Comparison of ENCODE assay signal across 8 cellular contexts in the genomic region with DNA sequence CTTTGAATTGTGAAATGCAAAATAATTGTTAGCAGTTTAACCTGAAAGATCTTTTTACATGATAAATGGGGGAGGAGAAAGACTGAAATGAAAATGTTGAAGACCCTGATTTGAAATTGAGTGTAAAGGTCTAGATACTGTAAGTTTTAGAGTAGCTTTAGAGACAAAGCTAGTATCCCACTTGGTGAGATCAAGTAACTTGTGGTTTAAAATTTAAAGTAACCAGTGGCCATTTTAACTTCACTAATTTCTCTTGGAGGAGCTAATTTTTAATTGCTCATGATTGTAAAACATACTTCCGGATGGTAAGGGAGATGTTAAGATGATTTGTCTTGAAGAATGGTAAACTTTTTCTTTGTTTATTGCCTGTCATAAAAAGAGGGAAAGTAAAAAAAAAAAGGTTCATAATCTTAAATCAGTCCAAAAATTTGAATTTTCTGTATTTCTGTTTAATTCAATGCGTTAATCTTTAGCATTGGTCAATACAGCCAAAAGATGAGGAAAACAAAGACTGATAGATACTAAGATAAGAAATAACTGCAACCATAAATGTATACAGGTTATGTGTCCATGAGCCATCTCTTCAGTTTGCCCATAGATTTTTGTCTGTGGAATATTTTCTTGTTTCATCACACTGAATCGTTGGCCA. TPM values are rescaled to one million over a fixed set of nuclear protein-coding genes. Genes with fewer than 3 reads are reported as not detected.
DNase-seq lines count a peak whose midpoint lies in the region; ATAC-seq, FAIRE-seq and TF ChIP-seq lines count a peak whose summit lies in the region.

No MANE protein-coding gene starts in this region.

- peak overlapping the region; percentile 97 to 100 for H3K4me3 Mint-ChIP-seq in activated T-cell treated with anti-CD3 and anti-CD28 coated beads, Interleukin-2, amount 50 U/mL, for 72 hours

- no peak for FAIRE-seq in small intestine (lab: Jason Lieb, UNC)

- no peaks in the 10 kb centered on the region for H3K9me3 ChIP-seq in right cardiac atrium (ENCODE audit: control insufficient read depth, low read length)
- H3K9me3 ChIP-seq in small intestine (ENCODE audit: control insufficient read depth, low read depth) = no peaks in the 10 kb centered on the region

- WGBS in right cardiac atrium = 2% methylated on average over 3 of the region's 3 CpGs
- 0 to 1% (median 0%) methylated on average over 3 of the region's 3 CpGs for WGBS in small intestine, 3 donors

- TF ChIP-seq CTCF in VCaP (conservative IDR thresholded peaks at IDR 0.05) = no peak

- ATAC-seq in activated T-cell treated with anti-CD3 and anti-CD28 coated beads, Interleukin-2, amount 50 U/mL, for 72 hours (replicated peaks in 1 of 2) = no peak
- no peak for ATAC-seq in right cardiac atrium
- ATAC-seq in HG03135 (IDR thresholded peaks at IDR 0.05; ENCODE audit: unreplicated experiment) = no peak

- no peaks in the 10 kb centered on the region for H3K27me3 Mint-ChIP-seq in activated T-cell treated with anti-CD3 and anti-CD28 coated beads, Interleukin-2, amount 50 U/mL, for 72 hours (ENCODE audit: low read depth)

- H3K36me3 Mint-ChIP-seq in activated T-cell treated with anti-CD3 and anti-CD28 coated beads, Interleukin-2, amount 50 U/mL, for 72 hours (ENCODE audit: insufficient read depth in 2 of 2) = peaks cover 27 to 60% of the 10 kb centered on the region in 2 donors

- peak overlapping the region; percentile 100 for H3K27ac ChIP-seq in VCaP
- H3K27ac ChIP-seq in right cardiac atrium (ENCODE audit: low read length) = no peak overlapping the region
- no peak overlapping the region for H3K27ac ChIP-seq in small intestine (ENCODE audit: low read depth in 1 of 2, low read length in 1 of 2)

- H3K4me3 ChIP-seq in right cardiac atrium (ENCODE audit: low read length) (peak overlapping the region; percentile 94), small intestine (ENCODE audit: low read depth in 1 of 2, low read length in 2 of 2) (peak overlapping the region in 1 of 2 donors; percentile 100)

- H3K4me1 Mint-ChIP-seq in activated T-cell treated with anti-CD3 and anti-CD28 coated beads, Interleukin-2, amount 50 U/mL, for 72 hours (ENCODE audit: low read depth) = peaks cover 77% of the 10 kb centered on the region

- H3K27ac Mint-ChIP-seq in activated T-cell treated with anti-CD3 and anti-CD28 coated beads, Interleukin-2, amount 50 U/mL, for 72 hours = peak overlapping the region; percentile 100

- no peak for DNase-seq in activated T-cell treated with anti-CD3 and anti-CD28 coated beads, Interleukin-2, amount 50 U/mL, for 72 hours
- DNase-seq in activated T-cell treated with anti-CD3 and anti-CD28 coated beads, Interleukin-2, amount 50 U/mL, for 1 hour = no peak
- no peak for DNase-seq in right cardiac atrium
- peak; percentile 39 for DNase-seq in small intestine
- DNase-seq in NCI-H2196 treated with DMSO at 0.1 percent for 48 hours (lab: John Stamatoyannopoulos, UW; ENCODE audit: unreplicated experiment) = no peak
- DNase-seq in H4 (ENCODE audit: low spot score) = no peak

- H3K36me3 ChIP-seq in small intestine (ENCODE audit: control insufficient read depth in 2 of 2, insufficient read depth in 2 of 2, low read length in 2 of 2) = peaks cover 0 to 3% of the 10 kb centered on the region in 2 donors

- H3K27me3 ChIP-seq in right cardiac atrium (ENCODE audit: control insufficient read depth, insufficient read depth) (no peaks in the 10 kb centered on the region), small intestine (ENCODE audit: control insufficient read depth in 2 of 2, insufficient read depth in 2 of 2, low read length in 2 of 2) (no peaks in the 10 kb centered on the region)

- no peaks in the 10 kb centered on the region for H3K9me3 Mint-ChIP-seq in activated T-cell treated with anti-CD3 and anti-CD28 coated beads, Interleukin-2, amount 50 U/mL, for 72 hours

- H3K4me1 ChIP-seq in right cardiac atrium (ENCODE audit: control insufficient read depth, insufficient read depth, low read length) (peaks cover 9% of the 10 kb centered on the region), small intestine (ENCODE audit: control insufficient read depth in 2 of 2, insufficient read depth in 1 of 2, low read depth in 1 of 2, low read length in 1 of 2) (peaks cover 3 to 6% of the 10 kb centered on the region in 2 donors)

- intact Hi-C loops in right cardiac atrium (cut with DNase I) = loop anchor here in 3 of 4 donors (5.0 kb wide), 3 partner anchors 53 to 78 kb away; no protein-coding TSS in a partner anchor

RNA-seq across cellular contexts. Expression of gene CHD2, which starts 15.2 kb away (rescaled TPM):
- 100 to 1,000 TPM; 208 to 246 TPM for total RNA-seq in activated T-cell treated with anti-CD3 and anti-CD28 coated beads, Interleukin-2, amount 50 U/mL, for 72 hours
- total RNA-seq in right cardiac atrium = 10 to 100 TPM; 62.7 to 83.6 (median 65.1) TPM
- polyA plus RNA-seq in right cardiac atrium (28.4 TPM), small intestine (10 to 100 TPM; 29.2 to 33.1 (median 31.2) TPM)
- total RNA-seq in H4 (2014; rRNA removed; shearing (Covaris generic)) = 19.1 and 41.2 TPM in 2 replicates
